In the genomic region with DNA sequence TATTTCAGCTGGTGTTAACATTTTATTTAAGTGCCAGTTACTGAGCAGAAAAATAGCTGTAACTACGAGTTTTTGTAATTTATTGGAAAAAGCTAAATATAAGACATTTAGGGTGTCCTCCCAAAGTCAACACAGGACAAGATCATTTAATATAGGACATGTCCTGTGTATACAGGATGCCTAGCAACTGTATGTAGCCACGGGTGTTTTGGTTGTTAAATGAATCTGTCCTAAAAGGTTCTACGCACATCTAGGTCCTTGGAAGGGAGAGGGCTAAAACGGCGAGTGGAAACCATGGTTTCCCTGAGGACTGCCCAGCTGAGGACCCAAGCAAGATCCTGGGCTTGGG, we compare ENCODE assay signal across 8 cellular contexts. TPM values are rescaled to one million over a fixed set of nuclear protein-coding genes. Genes with fewer than 3 reads are reported as not detected.
A peak's percentile ranks its signal among the peaks of the same experiment; 100 is the strongest.
DNase-seq lines count a peak whose midpoint lies in the region; ATAC-seq and TF ChIP-seq lines count a peak whose summit lies in the region.

No MANE protein-coding gene starts in this region.

- H3K36me3 ChIP-seq in ACC112 (ENCODE audit: insufficient read depth, low read length) (peaks cover 18% of the 10 kb centered on the region), Peyer's patch (peaks cover 0 to 28% (median 0%) of the 10 kb centered on the region in 3 donors)

- H3K4me1 ChIP-seq in ACC112 (ENCODE audit: control insufficient read depth, insufficient read depth, low read length, unreplicated experiment) (peaks cover 6% of the 10 kb centered on the region), Peyer's patch (peaks cover 0 to 9% (median 0%) of the 10 kb centered on the region in 4 donors)

- H3K27ac Mint-ChIP-seq in progenitor cell of endocrine pancreas = peak overlapping the region; percentile 98

- H3K79me2 ChIP-seq in ACC112 (ENCODE audit: control insufficient read depth, insufficient read depth, low read length, unreplicated experiment) = peaks cover 22% of the 10 kb centered on the region

- peak overlapping the region; percentile 92 for H3K4me3 Mint-ChIP-seq in progenitor cell of endocrine pancreas (ENCODE audit: low read depth)

- H3K27me3 ChIP-seq in ACC112 (ENCODE audit: insufficient read depth, low read length) (no peaks in the 10 kb centered on the region), Peyer's patch (no peaks in the 10 kb centered on the region)

- H3K9me3 ChIP-seq in Peyer's patch = no peaks in the 10 kb centered on the region

- no peaks in the 10 kb centered on the region for H3K27me3 Mint-ChIP-seq in progenitor cell of endocrine pancreas

- peak overlapping the region; percentile 42; the same call in 1 of the 2 replicates for H3K27ac ChIP-seq in ACC112 (ENCODE audit: low read depth, low read length)
- H3K27ac ChIP-seq in Peyer's patch = peak overlapping the region; percentile 84 to 90 (median 86)

- peaks cover 17% of the 10 kb centered on the region for H3K36me3 Mint-ChIP-seq in progenitor cell of endocrine pancreas (ENCODE audit: insufficient read depth)

- H3K4me3 ChIP-seq in ACC112 (ENCODE audit: low read depth, low read length) (peak overlapping the region; percentile 92), Peyer's patch (peak overlapping the region; percentile 63 to 93 (median 72)), fibroblast of mammary gland (ENCODE audit: control insufficient read depth, low read depth, low read length) (peak overlapping the region; percentile 86)

- TF ChIP-seq POLR2A in Peyer's patch (IDR thresholded peaks at IDR 0.05) = no peak

- no peak for DNase-seq in Peyer's patch
- peak; percentile 7 for DNase-seq in fibroblast of mammary gland (ENCODE audit: low read depth)
- DNase-seq in progenitor cell of endocrine pancreas (ENCODE audit: low spot score, unreplicated experiment) = no peak
- no peak for DNase-seq in cerebellum (ENCODE audit: low spot score)
- no peak for DNase-seq in cerebellar nuclear complex (lab: John Stamatoyannopoulos, UW)

- H2AFZ ChIP-seq in ACC112 (ENCODE audit: low read length, unreplicated experiment) = peak overlapping the region; percentile 90

- TF ChIP-seq CTCF in Peyer's patch (IDR thresholded peaks at IDR 0.05) (no peak), fibroblast of mammary gland (conservative IDR thresholded peaks at IDR 0.05; ENCODE audit: control insufficient read depth, insufficient read depth, low read depth, low read length) (no peak), progenitor cell of endocrine pancreas (IDR thresholded peaks at IDR 0.05; ENCODE audit: unreplicated experiment) (no peak)

- H3K4me1 Mint-ChIP-seq in progenitor cell of endocrine pancreas (ENCODE audit: low read depth) = peaks cover 21% of the 10 kb centered on the region

- no peaks in the 10 kb centered on the region for H3K9me3 Mint-ChIP-seq in progenitor cell of endocrine pancreas (ENCODE audit: low read depth)

- ATAC-seq in GM21390 (IDR thresholded peaks at IDR 0.05; ENCODE audit: unreplicated experiment) (peak; percentile 10), HG03196 (IDR thresholded peaks at IDR 0.05; ENCODE audit: unreplicated experiment) (no peak)

RNA-seq across cellular contexts. Expression of a gene that starts 0.6 kb away (rescaled TPM):
- total RNA-seq in Peyer's patch (10 to 100 TPM; 13.3 to 50.3 (median 30.3) TPM), progenitor cell of endocrine pancreas (28.1 and 29.0 TPM in 2 replicates), cerebellum (16.2 TPM)

RNA-seq across cellular contexts. Expression of a gene that starts 18.4 kb away (rescaled TPM):
- total RNA-seq in Peyer's patch = 1 to 10 TPM; 4.4 to 6.7 (median 5.6) TPM
- total RNA-seq in progenitor cell of endocrine pancreas = 23.0 and 26.2 TPM in 2 replicates
- total RNA-seq in cerebellum = 12.5 TPM

RNA-seq across cellular contexts. Expression of a gene that starts 47.3 kb away (rescaled TPM):
- total RNA-seq in Peyer's patch = 10 to 100 TPM in 3 of 4 donors, 1 to 10 TPM in 1; 5.1 to 14.9 (median 12.8) TPM
- 7.3 and 7.8 TPM in 2 replicates for total RNA-seq in progenitor cell of endocrine pancreas
- total RNA-seq in cerebellum = 10.1 TPM
